In genomic region chr17:6485646-6486412, GRCh38 we compare ENCODE assay signal across 32 cellular contexts. TPM values are rescaled to one million over a fixed set of nuclear protein-coding genes. Genes with fewer than 3 reads are reported as not detected.
"Had no signal": no experiment of that assay in that cellular context is flagged by ENCODE, and none has a peak within 500 bp of the region (broad histone marks: within the 10 kb centered on the region; RNA-seq: fewer than 3 reads in every experiment).

No MANE protein-coding gene starts in this region.

- H3K4me3 ChIP-seq: ascending aorta, cardiac muscle cell, SJCRH30, SK-N-MC had no signal

- H3K9me3 ChIP-seq: ascending aorta, SJCRH30 had no signal

- ATAC-seq: activated CD8-positive, alpha-beta T cell treated with anti-CD3 and anti-CD28 coated beads for 36 hours; activated T-cell treated with anti-CD3 and anti-CD28 coated beads, Interleukin-2, amount 50 U/mL, for 72 hours; activated T-helper 17 cell treated with anti-CD3 and anti-CD28 coated beads, Interleukin-2, amount 50 U/mL, for 72 hours; PC-3 had no signal

- H3K27me3 Mint-ChIP-seq: activated CD4-positive, alpha-beta T cell treated with anti-CD3 and anti-CD28 coated beads, Interleukin-2, amount 10 ng/mL, durations not matched to agents 24 days and 14 days; activated naive CD8-positive, alpha-beta T cell treated with anti-CD3 and anti-CD28 coated beads for 36 hours had no signal

- H3K27ac ChIP-seq: ascending aorta, cardiac muscle cell, SJCRH30, SK-N-MC had no signal

- FAIRE-seq: RCC 7860, TTC549 had no signal

- H3K4me1 ChIP-seq: ascending aorta, SJCRH30 had no signal

- H3K4me1 Mint-ChIP-seq: activated CD4-positive, alpha-beta T cell treated with anti-CD3 and anti-CD28 coated beads, Interleukin-2, amount 10 ng/mL, durations not matched to agents 24 days and 14 days; activated naive CD8-positive, alpha-beta T cell treated with anti-CD3 and anti-CD28 coated beads for 36 hours; activated T-helper 17 cell treated with anti-CD3 and anti-CD28 coated beads, Interleukin-2, amount 50 U/mL, for 72 hours; central memory CD8-positive, alpha-beta T cell had no signal

- H3K36me3 ChIP-seq: ascending aorta, cardiac muscle cell, SJCRH30 had no signal

- H3K27me3 ChIP-seq: ascending aorta, cardiac muscle cell, SJCRH30 had no signal

- H3K4me3 Mint-ChIP-seq: activated CD4-positive, alpha-beta T cell treated with anti-CD3 and anti-CD28 coated beads, Interleukin-2, amount 10 ng/mL, durations not matched to agents 24 days and 14 days; activated CD8-positive, alpha-beta T cell treated with anti-CD3 and anti-CD28 coated beads for 36 hours; activated naive CD8-positive, alpha-beta T cell treated with anti-CD3 and anti-CD28 coated beads for 36 hours; activated T-cell treated with anti-CD3 and anti-CD28 coated beads, Interleukin-2, amount 50 U/mL, for 72 hours; activated T-helper 17 cell treated with anti-CD3 and anti-CD28 coated beads, Interleukin-2, amount 50 U/mL, for 72 hours; central memory CD8-positive, alpha-beta T cell; T-helper 1 cell treated with Interleukin-12 subunit alpha and Interleukin-12 subunit beta and Interleukin-4 antibody, amounts not matched to agents 30 μg/mL and 1 μg/mL, for 36 hours; T-helper 2 cell treated with Interferon-gamma antibody and Interleukin-4, amounts not matched to agents 5 μg/mL and 100 μg/mL, for 36 hours had no signal

- H3K36me3 Mint-ChIP-seq: activated naive CD8-positive, alpha-beta T cell treated with anti-CD3 and anti-CD28 coated beads for 36 hours had no signal

- DNase-seq: activated CD4-positive, alpha-beta T cell treated with anti-CD3 and anti-CD28 coated beads, Interleukin-2, amount 10 ng/mL, durations not matched to agents 24 days and 14 days; activated CD4-positive, alpha-beta T cell treated with anti-CD3 and anti-CD28 coated beads, Interleukin-2, amount 50 U/mL, for 4 hours; activated CD8-positive, alpha-beta T cell treated with anti-CD3 and anti-CD28 coated beads for 36 hours; activated effector memory CD4-positive, alpha-beta T cell treated with anti-CD3 and anti-CD28 coated beads, Interleukin-2, amount 50 U/mL, for 16 hours; activated naive CD4-positive, alpha-beta T cell; activated naive CD4-positive, alpha-beta T cell treated with anti-CD3 and anti-CD28 coated beads, Interleukin-2, amount 50 U/mL, for 16 hours; activated naive CD8-positive, alpha-beta T cell treated with anti-CD3 and anti-CD28 coated beads for 36 hours; activated T-cell treated with anti-CD3 and anti-CD28 coated beads, Interleukin-2, amount 50 U/mL, for 1 hour; activated T-cell treated with anti-CD3 and anti-CD28 coated beads, Interleukin-2, amount 50 U/mL, for 72 hours; amniotic stem cell; Karpas-422; NCI-H1105; NCI-H1417 treated with DMSO at 0.1 percent for 48 hours; NCI-H187 treated with DMSO at 0.1 percent for 48 hours; NCI-H2081 treated with DMSO at 0.1 percent for 48 hours; NCI-H226; NCI-H446 treated with DMSO at 0.1 percent for 48 hours; NCI-H524 treated with DMSO at 0.1 percent for 48 hours; PC-3; SHP77; SJCRH30 had no signal

- H3K9me3 Mint-ChIP-seq: activated CD4-positive, alpha-beta T cell treated with anti-CD3 and anti-CD28 coated beads, Interleukin-2, amount 10 ng/mL, durations not matched to agents 24 days and 14 days; activated CD8-positive, alpha-beta T cell treated with anti-CD3 and anti-CD28 coated beads for 36 hours; activated naive CD8-positive, alpha-beta T cell treated with anti-CD3 and anti-CD28 coated beads for 36 hours; activated T-cell treated with anti-CD3 and anti-CD28 coated beads, Interleukin-2, amount 50 U/mL, for 72 hours; activated T-helper 17 cell treated with anti-CD3 and anti-CD28 coated beads, Interleukin-2, amount 50 U/mL, for 72 hours; central memory CD8-positive, alpha-beta T cell; T-helper 1 cell treated with Interleukin-12 subunit alpha and Interleukin-12 subunit beta and Interleukin-4 antibody, amounts not matched to agents 30 μg/mL and 1 μg/mL, for 36 hours; T-helper 2 cell treated with Interferon-gamma antibody and Interleukin-4, amounts not matched to agents 5 μg/mL and 100 μg/mL, for 36 hours had no signal

- H3K27ac Mint-ChIP-seq: activated CD4-positive, alpha-beta T cell treated with anti-CD3 and anti-CD28 coated beads, Interleukin-2, amount 10 ng/mL, durations not matched to agents 24 days and 14 days; activated CD8-positive, alpha-beta T cell treated with anti-CD3 and anti-CD28 coated beads for 36 hours; activated naive CD8-positive, alpha-beta T cell treated with anti-CD3 and anti-CD28 coated beads for 36 hours; activated T-cell treated with anti-CD3 and anti-CD28 coated beads, Interleukin-2, amount 50 U/mL, for 72 hours; activated T-helper 17 cell treated with anti-CD3 and anti-CD28 coated beads, Interleukin-2, amount 50 U/mL, for 72 hours; T-helper 1 cell treated with Interleukin-12 subunit alpha and Interleukin-12 subunit beta and Interleukin-4 antibody, amounts not matched to agents 30 μg/mL and 1 μg/mL, for 36 hours; T-helper 2 cell treated with Interferon-gamma antibody and Interleukin-4, amounts not matched to agents 5 μg/mL and 100 μg/mL, for 36 hours had no signal

RNA-seq across cellular contexts. Expression of gene PIMREG, which starts 41.6 kb away (rescaled TPM):
- total RNA-seq: ascending aorta had no signal

RNA-seq across cellular contexts. Expression of gene AIPL1, which starts 50.9 kb away (rescaled TPM):
- total RNA-seq: activated CD4-positive, alpha-beta T cell treated with anti-CD3 and anti-CD28 coated beads, Interleukin-2, amount 10 ng/mL, durations not matched to agents 24 days and 14 days; activated CD8-positive, alpha-beta memory T cell treated with anti-CD3 and anti-CD28 coated beads for 36 hours; activated CD8-positive, alpha-beta T cell treated with anti-CD3 and anti-CD28 coated beads for 36 hours; activated naive CD8-positive, alpha-beta T cell treated with anti-CD3 and anti-CD28 coated beads for 36 hours; activated T-cell treated with anti-CD3 and anti-CD28 coated beads, Interleukin-2, amount 50 U/mL, for 72 hours; activated T-helper 17 cell treated with anti-CD3 and anti-CD28 coated beads, Interleukin-2, amount 50 U/mL, for 72 hours; ascending aorta; cardiac muscle cell; MCF 10A; PC-3 had no signal
- polyA plus RNA-seq: cardiac muscle cell had no signal
